Comparison of ENCODE assay signal across 1 cellular context in the genomic region with DNA sequence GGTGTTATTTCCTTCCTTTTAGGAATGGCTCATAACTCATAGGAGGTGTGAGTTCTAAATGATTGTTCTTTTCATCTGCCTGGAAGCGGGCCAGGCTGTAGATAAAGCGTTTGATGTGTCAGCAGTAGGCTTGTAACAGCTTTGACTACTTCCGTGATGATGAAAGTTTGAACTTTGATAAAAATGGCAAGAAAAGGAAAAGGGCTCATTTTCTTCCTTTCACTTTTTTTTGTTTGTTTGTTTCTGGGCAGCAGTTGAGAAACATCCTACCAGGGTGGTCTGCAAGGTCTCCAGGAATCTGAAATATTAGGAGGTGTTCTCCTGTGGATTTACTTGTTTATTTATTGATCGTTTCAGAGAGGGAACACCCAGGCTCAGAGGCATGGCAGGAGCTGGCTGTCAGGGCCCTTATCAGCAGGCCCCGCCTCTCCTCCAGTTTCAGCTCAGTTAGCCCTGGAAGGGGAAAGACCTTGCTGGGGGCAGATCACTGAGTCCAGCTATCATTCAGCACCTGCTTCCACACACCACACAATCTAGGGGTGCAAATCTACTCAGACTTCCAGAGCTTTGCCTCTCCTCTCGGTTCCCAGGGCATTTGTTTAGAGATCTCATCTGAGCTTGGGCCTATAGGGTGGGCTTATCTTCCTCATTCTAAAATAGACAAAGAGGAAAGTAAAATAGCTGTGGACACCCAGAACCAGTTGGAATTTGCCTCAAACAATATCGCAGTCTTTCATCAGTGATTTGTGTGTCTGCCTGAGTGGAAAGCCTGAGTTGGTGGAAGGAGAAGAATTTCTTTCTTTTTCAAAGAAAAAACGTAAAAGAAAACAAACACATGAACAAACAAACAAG.
TF ChIP-seq lines count a peak whose summit lies in the region.

No MANE protein-coding gene starts in this region.

TF ChIP-seq in HepG2, 621 proteins besides CTCF, POLR2A, EP300 and RAD21 (continued from another document and continues in another):
- TF ChIP-seq ERF (CRISPR knock-in tag; IDR thresholded peaks at IDR 0.05) (no peak; the same call in 1 of the 2 replicates), PAF1 (CRISPR knock-in tag; IDR thresholded peaks at IDR 0.05) (no peak), NFIC (IDR thresholded peaks at IDR 0.05; ENCODE audit: low read length) (peak; percentile 90), HDAC1 (CRISPR knock-in tag; IDR thresholded peaks at IDR 0.05) (peak; percentile 46; the same call in 1 of the 2 replicates), RARA (CRISPR knock-in tag; IDR thresholded peaks at IDR 0.05) (peak; percentile 72; the same call in 1 of the 2 replicates), CBX5 (CRISPR knock-in tag; IDR thresholded peaks at IDR 0.05; ENCODE audit: borderline replicate concordance) (0 out of 2 replicates have a peak, but pooled peaks have one; percentile 30), CBX2 (IDR thresholded peaks at IDR 0.05; ENCODE audit: low read depth, low read length) (no peak), CBX2 (CRISPR knock-in tag; IDR thresholded peaks at IDR 0.05; ENCODE audit: low read depth) (0 out of 2 replicates have a peak, but pooled peaks have one; percentile 70), IRF2 (CRISPR knock-in tag; IDR thresholded peaks at IDR 0.05) (peak; percentile 69), HNF4G (IDR thresholded peaks at IDR 0.05; ENCODE audit: borderline replicate concordance, low read depth, low read length) (peak; percentile 24; the same call in 1 of the 2 replicates), HNF4G (CRISPR knock-in tag; IDR thresholded peaks at IDR 0.05; ENCODE audit: borderline replicate concordance, low read depth) (no peak), ZNF878 (CRISPR knock-in tag; IDR thresholded peaks at IDR 0.05) (no peak), ZFX (CRISPR knock-in tag; IDR thresholded peaks at IDR 0.05; ENCODE audit: low read depth) (peak; percentile 38; the same call in 1 of the 2 replicates), ZMYM4 (CRISPR knock-in tag; IDR thresholded peaks at IDR 0.05) (peak; percentile 52), ZNF549 (CRISPR knock-in tag; IDR thresholded peaks at IDR 0.05) (0 out of 2 replicates have a peak, but pooled peaks have one; percentile 31), FOSL2 (CRISPR knock-in tag; IDR thresholded peaks at IDR 0.05) (peak; percentile 86), CBX1 (IDR thresholded peaks at IDR 0.05; ENCODE audit: low read depth) (no peak), ZNF292 (CRISPR knock-in tag; IDR thresholded peaks at IDR 0.05; ENCODE audit: borderline replicate concordance, low read depth) (peak; percentile 71; the same call in 1 of the 2 replicates), FOXA3 (CRISPR knock-in tag; IDR thresholded peaks at IDR 0.05) (peak; percentile 62), DMAP1 (CRISPR knock-in tag; IDR thresholded peaks at IDR 0.05) (0 out of 2 replicates have a peak, but pooled peaks have one; percentile 15), ZNF841 (CRISPR knock-in tag; IDR thresholded peaks at IDR 0.05; ENCODE audit: borderline replicate concordance) (no peak), ISL2 (CRISPR knock-in tag; IDR thresholded peaks at IDR 0.05) (peak; percentile 83), CREB1 (IDR thresholded peaks at IDR 0.05) (0 out of 2 replicates have a peak, but pooled peaks have one; percentile 4), CREB1 (CRISPR knock-in tag; IDR thresholded peaks at IDR 0.05) (no peak; the same call in none of the 2 replicates), ATAD3A (CRISPR knock-in tag; IDR thresholded peaks at IDR 0.05) (no peak)
- TF ChIP-seq, protein P1, sequence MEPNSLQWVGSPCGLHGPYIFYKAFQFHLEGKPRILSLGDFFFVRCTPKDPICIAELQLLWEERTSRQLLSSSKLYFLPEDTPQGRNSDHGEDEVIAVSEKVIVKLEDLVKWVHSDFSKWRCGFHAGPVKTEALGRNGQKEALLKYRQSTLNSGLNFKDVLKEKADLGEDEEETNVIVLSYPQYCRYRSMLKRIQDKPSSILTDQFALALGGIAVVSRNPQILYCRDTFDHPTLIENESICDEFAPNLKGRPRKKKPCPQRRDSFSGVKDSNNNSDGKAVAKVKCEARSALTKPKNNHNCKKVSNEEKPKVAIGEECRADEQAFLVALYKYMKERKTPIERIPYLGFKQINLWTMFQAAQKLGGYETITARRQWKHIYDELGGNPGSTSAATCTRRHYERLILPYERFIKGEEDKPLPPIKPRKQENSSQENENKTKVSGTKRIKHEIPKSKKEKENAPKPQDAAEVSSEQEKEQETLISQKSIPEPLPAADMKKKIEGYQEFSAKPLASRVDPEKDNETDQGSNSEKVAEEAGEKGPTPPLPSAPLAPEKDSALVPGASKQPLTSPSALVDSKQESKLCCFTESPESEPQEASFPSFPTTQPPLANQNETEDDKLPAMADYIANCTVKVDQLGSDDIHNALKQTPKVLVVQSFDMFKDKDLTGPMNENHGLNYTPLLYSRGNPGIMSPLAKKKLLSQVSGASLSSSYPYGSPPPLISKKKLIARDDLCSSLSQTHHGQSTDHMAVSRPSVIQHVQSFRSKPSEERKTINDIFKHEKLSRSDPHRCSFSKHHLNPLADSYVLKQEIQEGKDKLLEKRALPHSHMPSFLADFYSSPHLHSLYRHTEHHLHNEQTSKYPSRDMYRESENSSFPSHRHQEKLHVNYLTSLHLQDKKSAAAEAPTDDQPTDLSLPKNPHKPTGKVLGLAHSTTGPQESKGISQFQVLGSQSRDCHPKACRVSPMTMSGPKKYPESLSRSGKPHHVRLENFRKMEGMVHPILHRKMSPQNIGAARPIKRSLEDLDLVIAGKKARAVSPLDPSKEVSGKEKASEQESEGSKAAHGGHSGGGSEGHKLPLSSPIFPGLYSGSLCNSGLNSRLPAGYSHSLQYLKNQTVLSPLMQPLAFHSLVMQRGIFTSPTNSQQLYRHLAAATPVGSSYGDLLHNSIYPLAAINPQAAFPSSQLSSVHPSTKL (CRISPR knock-in tag; IDR thresholded peaks at IDR 0.05), result peak; percentile 87
- TF ChIP-seq, protein P2, sequence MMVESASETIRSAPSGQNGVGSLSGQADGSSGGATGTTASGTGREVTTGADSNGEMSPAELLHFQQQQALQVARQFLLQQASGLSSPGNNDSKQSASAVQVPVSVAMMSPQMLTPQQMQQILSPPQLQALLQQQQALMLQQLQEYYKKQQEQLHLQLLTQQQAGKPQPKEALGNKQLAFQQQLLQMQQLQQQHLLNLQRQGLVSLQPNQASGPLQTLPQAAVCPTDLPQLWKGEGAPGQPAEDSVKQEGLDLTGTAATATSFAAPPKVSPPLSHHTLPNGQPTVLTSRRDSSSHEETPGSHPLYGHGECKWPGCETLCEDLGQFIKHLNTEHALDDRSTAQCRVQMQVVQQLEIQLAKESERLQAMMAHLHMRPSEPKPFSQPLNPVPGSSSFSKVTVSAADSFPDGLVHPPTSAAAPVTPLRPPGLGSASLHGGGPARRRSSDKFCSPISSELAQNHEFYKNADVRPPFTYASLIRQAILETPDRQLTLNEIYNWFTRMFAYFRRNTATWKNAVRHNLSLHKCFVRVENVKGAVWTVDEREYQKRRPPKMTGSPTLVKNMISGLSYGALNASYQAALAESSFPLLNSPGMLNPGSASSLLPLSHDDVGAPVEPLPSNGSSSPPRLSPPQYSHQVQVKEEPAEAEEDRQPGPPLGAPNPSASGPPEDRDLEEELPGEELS (CRISPR knock-in tag; IDR thresholded peaks at IDR 0.05), result peak; percentile 87
- TF ChIP-seq, protein P3, sequence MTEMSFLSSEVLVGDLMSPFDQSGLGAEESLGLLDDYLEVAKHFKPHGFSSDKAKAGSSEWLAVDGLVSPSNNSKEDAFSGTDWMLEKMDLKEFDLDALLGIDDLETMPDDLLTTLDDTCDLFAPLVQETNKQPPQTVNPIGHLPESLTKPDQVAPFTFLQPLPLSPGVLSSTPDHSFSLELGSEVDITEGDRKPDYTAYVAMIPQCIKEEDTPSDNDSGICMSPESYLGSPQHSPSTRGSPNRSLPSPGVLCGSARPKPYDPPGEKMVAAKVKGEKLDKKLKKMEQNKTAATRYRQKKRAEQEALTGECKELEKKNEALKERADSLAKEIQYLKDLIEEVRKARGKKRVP (CRISPR knock-in tag; IDR thresholded peaks at IDR 0.05), result peak in 1 of 2 experiments; percentile 71; a peak in 1 of 4 replicates
- TF ChIP-seq, protein P4, sequence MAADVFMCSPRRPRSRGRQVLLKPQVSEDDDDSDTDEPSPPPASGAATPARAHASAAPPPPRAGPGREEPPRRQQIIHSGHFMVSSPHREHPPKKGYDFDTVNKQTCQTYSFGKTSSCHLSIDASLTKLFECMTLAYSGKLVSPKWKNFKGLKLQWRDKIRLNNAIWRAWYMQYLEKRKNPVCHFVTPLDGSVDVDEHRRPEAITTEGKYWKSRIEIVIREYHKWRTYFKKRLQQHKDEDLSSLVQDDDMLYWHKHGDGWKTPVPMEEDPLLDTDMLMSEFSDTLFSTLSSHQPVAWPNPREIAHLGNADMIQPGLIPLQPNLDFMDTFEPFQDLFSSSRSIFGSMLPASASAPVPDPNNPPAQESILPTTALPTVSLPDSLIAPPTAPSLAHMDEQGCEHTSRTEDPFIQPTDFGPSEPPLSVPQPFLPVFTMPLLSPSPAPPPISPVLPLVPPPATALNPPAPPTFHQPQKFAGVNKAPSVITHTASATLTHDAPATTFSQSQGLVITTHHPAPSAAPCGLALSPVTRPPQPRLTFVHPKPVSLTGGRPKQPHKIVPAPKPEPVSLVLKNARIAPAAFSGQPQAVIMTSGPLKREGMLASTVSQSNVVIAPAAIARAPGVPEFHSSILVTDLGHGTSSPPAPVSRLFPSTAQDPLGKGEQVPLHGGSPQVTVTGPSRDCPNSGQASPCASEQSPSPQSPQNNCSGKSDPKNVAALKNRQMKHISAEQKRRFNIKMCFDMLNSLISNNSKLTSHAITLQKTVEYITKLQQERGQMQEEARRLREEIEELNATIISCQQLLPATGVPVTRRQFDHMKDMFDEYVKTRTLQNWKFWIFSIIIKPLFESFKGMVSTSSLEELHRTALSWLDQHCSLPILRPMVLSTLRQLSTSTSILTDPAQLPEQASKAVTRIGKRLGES (CRISPR knock-in tag; IDR thresholded peaks at IDR 0.05; ENCODE audit: borderline replicate concordance), result 0 out of 2 replicates have a peak, but pooled peaks have one; percentile 25
- TF ChIP-seq, protein P5, sequence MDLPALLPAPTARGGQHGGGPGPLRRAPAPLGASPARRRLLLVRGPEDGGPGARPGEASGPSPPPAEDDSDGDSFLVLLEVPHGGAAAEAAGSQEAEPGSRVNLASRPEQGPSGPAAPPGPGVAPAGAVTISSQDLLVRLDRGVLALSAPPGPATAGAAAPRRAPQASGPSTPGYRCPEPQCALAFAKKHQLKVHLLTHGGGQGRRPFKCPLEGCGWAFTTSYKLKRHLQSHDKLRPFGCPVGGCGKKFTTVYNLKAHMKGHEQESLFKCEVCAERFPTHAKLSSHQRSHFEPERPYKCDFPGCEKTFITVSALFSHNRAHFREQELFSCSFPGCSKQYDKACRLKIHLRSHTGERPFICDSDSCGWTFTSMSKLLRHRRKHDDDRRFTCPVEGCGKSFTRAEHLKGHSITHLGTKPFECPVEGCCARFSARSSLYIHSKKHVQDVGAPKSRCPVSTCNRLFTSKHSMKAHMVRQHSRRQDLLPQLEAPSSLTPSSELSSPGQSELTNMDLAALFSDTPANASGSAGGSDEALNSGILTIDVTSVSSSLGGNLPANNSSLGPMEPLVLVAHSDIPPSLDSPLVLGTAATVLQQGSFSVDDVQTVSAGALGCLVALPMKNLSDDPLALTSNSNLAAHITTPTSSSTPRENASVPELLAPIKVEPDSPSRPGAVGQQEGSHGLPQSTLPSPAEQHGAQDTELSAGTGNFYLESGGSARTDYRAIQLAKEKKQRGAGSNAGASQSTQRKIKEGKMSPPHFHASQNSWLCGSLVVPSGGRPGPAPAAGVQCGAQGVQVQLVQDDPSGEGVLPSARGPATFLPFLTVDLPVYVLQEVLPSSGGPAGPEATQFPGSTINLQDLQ (CRISPR knock-in tag; IDR thresholded peaks at IDR 0.05), result no peak
- TF ChIP-seq, protein P6, sequence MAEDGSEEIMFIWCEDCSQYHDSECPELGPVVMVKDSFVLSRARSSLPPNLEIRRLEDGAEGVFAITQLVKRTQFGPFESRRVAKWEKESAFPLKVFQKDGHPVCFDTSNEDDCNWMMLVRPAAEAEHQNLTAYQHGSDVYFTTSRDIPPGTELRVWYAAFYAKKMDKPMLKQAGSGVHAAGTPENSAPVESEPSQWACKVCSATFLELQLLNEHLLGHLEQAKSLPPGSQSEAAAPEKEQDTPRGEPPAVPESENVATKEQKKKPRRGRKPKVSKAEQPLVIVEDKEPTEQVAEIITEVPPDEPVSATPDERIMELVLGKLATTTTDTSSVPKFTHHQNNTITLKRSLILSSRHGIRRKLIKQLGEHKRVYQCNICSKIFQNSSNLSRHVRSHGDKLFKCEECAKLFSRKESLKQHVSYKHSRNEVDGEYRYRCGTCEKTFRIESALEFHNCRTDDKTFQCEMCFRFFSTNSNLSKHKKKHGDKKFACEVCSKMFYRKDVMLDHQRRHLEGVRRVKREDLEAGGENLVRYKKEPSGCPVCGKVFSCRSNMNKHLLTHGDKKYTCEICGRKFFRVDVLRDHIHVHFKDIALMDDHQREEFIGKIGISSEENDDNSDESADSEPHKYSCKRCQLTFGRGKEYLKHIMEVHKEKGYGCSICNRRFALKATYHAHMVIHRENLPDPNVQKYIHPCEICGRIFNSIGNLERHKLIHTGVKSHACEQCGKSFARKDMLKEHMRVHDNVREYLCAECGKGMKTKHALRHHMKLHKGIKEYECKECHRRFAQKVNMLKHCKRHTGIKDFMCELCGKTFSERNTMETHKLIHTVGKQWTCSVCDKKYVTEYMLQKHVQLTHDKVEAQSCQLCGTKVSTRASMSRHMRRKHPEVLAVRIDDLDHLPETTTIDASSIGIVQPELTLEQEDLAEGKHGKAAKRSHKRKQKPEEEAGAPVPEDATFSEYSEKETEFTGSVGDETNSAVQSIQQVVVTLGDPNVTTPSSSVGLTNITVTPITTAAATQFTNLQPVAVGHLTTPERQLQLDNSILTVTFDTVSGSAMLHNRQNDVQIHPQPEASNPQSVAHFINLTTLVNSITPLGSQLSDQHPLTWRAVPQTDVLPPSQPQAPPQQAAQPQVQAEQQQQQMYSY (CRISPR knock-in tag; IDR thresholded peaks at IDR 0.05), result no peak
- TF ChIP-seq, protein P7, sequence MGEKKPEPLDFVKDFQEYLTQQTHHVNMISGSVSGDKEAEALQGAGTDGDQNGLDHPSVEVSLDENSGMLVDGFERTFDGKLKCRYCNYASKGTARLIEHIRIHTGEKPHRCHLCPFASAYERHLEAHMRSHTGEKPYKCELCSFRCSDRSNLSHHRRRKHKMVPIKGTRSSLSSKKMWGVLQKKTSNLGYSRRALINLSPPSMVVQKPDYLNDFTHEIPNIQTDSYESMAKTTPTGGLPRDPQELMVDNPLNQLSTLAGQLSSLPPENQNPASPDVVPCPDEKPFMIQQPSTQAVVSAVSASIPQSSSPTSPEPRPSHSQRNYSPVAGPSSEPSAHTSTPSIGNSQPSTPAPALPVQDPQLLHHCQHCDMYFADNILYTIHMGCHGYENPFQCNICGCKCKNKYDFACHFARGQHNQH (CRISPR knock-in tag; IDR thresholded peaks at IDR 0.05), result 0 out of 2 replicates have a peak, but pooled peaks have one; percentile 4
